ENCODE assay signal across 11 cellular contexts in the genomic region with DNA sequence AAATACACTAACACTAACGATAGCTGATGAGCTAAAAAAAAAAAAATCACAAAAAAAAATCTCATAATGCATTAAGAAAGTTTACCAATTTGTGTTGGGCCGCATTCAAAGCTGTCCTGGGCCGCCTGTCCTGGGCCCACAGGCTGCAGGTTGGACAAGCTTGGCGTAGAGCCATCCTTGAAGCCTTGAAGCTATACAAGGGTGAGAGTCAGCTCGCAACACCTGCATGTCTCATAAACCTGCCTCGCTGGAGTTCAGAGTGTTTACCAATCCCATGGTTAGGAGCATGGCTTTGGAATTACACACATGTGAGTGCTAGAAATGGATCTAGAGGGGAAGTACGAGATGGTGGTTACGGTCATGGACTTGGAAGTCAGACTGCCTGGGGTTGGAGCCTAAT.
"Had no signal": no experiment of that assay in that cellular context is flagged by ENCODE, and none has a peak within 500 bp of the region (broad histone marks: within the 10 kb centered on the region; RNA-seq: fewer than 3 reads in every experiment).

No MANE protein-coding gene starts in this region.

- H3K4me3 ChIP-seq: gastroesophageal sphincter, pancreas, thoracic aorta, upper lobe of right lung had no signal

- H3K4me1 ChIP-seq: gastroesophageal sphincter, pancreas had no signal

- H3K27ac ChIP-seq: gastroesophageal sphincter, pancreas, thoracic aorta, upper lobe of right lung had no signal

- H3K36me3 ChIP-seq: gastroesophageal sphincter, pancreas, thoracic aorta, upper lobe of right lung had no signal

- DNase-seq: activated CD4-positive, alpha-beta memory T cell treated with anti-CD3 and anti-CD28 coated beads, Interleukin-2, amount 10 ng/mL, durations not matched to agents 7 days and 5 days; activated CD4-positive, alpha-beta T cell treated with anti-CD3 and anti-CD28 coated beads for 4 hours; activated naive CD4-positive, alpha-beta T cell treated with anti-CD3 and anti-CD28 coated beads, Interleukin-2, amount 50 U/mL, for 16 hours; activated T-cell treated with anti-CD3 and anti-CD28 coated beads, Interleukin-2, amount 50 U/mL, for 24 hours; naive B cell; stimulated activated CD4-positive, alpha-beta T cell treated with anti-CD3 and anti-CD28 coated beads, Interleukin-12 subunit alpha, Interleukin-12 subunit beta, amount 100 ng/mL, for 4 hours; stimulated activated CD4-positive, alpha-beta T cell treated with anti-CD3 and anti-CD28 coated beads, Interleukin-2, amount 100 ng/mL, for 24 hours; upper lobe of right lung had no signal

- H3K27me3 ChIP-seq: gastroesophageal sphincter, pancreas, upper lobe of right lung had no signal
